33 cellular contexts compared by ENCODE assay signal in the genomic region with DNA sequence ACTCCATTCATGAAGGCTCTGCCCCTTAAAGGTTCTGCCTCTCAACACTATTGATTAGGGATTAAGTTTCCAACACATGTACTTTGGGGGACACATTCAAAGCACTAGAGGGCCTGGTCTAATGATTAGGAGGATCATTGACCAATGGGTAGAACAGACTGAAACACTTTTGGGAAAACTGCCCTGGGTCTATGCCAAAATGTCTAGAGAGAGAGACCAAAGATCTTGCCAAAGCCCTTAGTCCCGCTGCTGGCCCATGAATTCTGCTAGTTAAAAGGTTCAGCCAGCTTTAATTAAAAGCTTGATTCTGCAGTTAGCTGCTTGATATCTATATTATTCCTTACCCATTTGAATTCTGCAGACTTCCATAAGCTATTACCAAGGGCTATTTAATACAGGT.
"Had no signal": no experiment of that assay in that cellular context is flagged by ENCODE, and none has a peak within 500 bp of the region (broad histone marks: within the 10 kb centered on the region; RNA-seq: fewer than 3 reads in every experiment).

No MANE protein-coding gene starts in this region.

- H3K36me3 Mint-ChIP-seq: activated CD4-positive, alpha-beta memory T cell treated with anti-CD3 and anti-CD28 coated beads for 36 hours; activated naive CD4-positive, alpha-beta T cell treated with anti-CD3 and anti-CD28 coated beads, Interleukin-2, amount 10 ng/mL, durations not matched to agents 7 days and 5 days; activated naive CD8-positive, alpha-beta T cell; WTC11 had no signal

- H3K4me3 Mint-ChIP-seq: activated CD4-positive, alpha-beta memory T cell treated with anti-CD3 and anti-CD28 coated beads for 36 hours; activated CD4-positive, alpha-beta T cell treated with anti-CD3 and anti-CD28 coated beads for 36 hours; activated naive CD4-positive, alpha-beta T cell treated with anti-CD3 and anti-CD28 coated beads, Interleukin-2, amount 10 ng/mL, durations not matched to agents 7 days and 5 days; activated naive CD8-positive, alpha-beta T cell; activated naive CD8-positive, alpha-beta T cell treated with anti-CD3 and anti-CD28 coated beads, Interleukin-2, amount 50 U/mL, for 24 hours; activated T-cell treated with anti-CD3 and anti-CD28 coated beads, Interleukin-2, amount 50 U/mL, for 4 hours; activated T-helper 1 cell treated with anti-CD3 and anti-CD28 coated beads, Interleukin-12 subunit alpha, Interleukin-12 subunit beta, Interleukin-2, Interleukin-4 antibody, amounts not matched to agents 30 ng/mL and 10 ng/mL and 1 ng/mL, durations not matched to agents 14 hours and 24 hours and 36 hours; central memory CD8-positive, alpha-beta T cell; T-helper 1 cell treated with Interleukin-12 subunit alpha and Interleukin-12 subunit beta and Interleukin-4 antibody, amounts not matched to agents 30 μg/mL and 1 μg/mL, for 36 hours; T-helper 2 cell treated with Interferon-gamma antibody and Interleukin-4, amounts not matched to agents 5 μg/mL and 100 μg/mL, for 36 hours; WTC11 had no signal

- DNase-seq: activated CD4-positive, alpha-beta memory T cell treated with anti-CD3 and anti-CD28 coated beads for 36 hours; activated CD4-positive, alpha-beta T cell treated with anti-CD3 and anti-CD28 coated beads for 36 hours; activated CD4-positive, alpha-beta T cell treated with anti-CD3 and anti-CD28 coated beads, Interleukin-2, amount 50 U/mL, for 1 hour; activated CD8-positive, alpha-beta memory T cell treated with anti-CD3 and anti-CD28 coated beads, Interleukin-2, amount 50 U/mL, for 4 hours; activated naive CD4-positive, alpha-beta T cell treated with anti-CD3 and anti-CD28 coated beads, Interleukin-2, amount 10 ng/mL, durations not matched to agents 7 days and 5 days; activated naive CD8-positive, alpha-beta T cell treated with anti-CD3 and anti-CD28 coated beads, Interleukin-2, amount 50 U/mL, for 24 hours; activated T-cell treated with anti-CD3 and anti-CD28 coated beads for 4 hours; activated T-cell treated with anti-CD3 and anti-CD28 coated beads, Interleukin-2, amount 50 U/mL, for 4 hours; brain microvascular endothelial cell; colonic mucosa; MM.1S; MV-4-11; NCI-H1105; NCI-H1417 treated with DMSO at 0.1 percent for 48 hours; NCI-H187 treated with DMSO at 0.1 percent for 48 hours; NCI-H2081; NCI-H345; NCI-H510A treated with DMSO at 0.1 percent for 48 hours; NCI-H526 treated with DMSO at 0.1 percent for 48 hours; NCI-H774; NK-92 treated with Interleukin-12 subunit alpha and Interleukin-12 subunit beta, amount 100 ng/mL, for 24 hours; PC-3; Peyer's patch; RPMI8226; SHP77 treated with DMSO at 0.1 percent for 48 hours; SK-N-SH had no signal

- ATAC-seq: activated CD4-positive, alpha-beta T cell treated with anti-CD3 and anti-CD28 coated beads for 36 hours; activated CD4-positive, CD25-positive, alpha-beta regulatory T cell treated with anti-CD3 and anti-CD28 coated beads, Interleukin-2, amount 50 U/mL, for 24 hours; activated naive CD8-positive, alpha-beta T cell treated with anti-CD3 and anti-CD28 coated beads, Interleukin-2, amount 50 U/mL, for 24 hours; activated T-cell treated with anti-CD3 and anti-CD28 coated beads, Interleukin-2, amount 50 U/mL, for 4 hours; PC-3; WTC11 had no signal

- H3K27me3 Mint-ChIP-seq: activated CD4-positive, alpha-beta memory T cell treated with anti-CD3 and anti-CD28 coated beads for 36 hours; activated CD4-positive, alpha-beta T cell treated with anti-CD3 and anti-CD28 coated beads for 36 hours; activated naive CD4-positive, alpha-beta T cell treated with anti-CD3 and anti-CD28 coated beads, Interleukin-2, amount 10 ng/mL, durations not matched to agents 7 days and 5 days; activated naive CD8-positive, alpha-beta T cell; activated naive CD8-positive, alpha-beta T cell treated with anti-CD3 and anti-CD28 coated beads, Interleukin-2, amount 50 U/mL, for 24 hours; central memory CD8-positive, alpha-beta T cell had no signal

- H3K9me3 Mint-ChIP-seq: activated CD4-positive, alpha-beta memory T cell treated with anti-CD3 and anti-CD28 coated beads for 36 hours; activated naive CD4-positive, alpha-beta T cell treated with anti-CD3 and anti-CD28 coated beads, Interleukin-2, amount 10 ng/mL, durations not matched to agents 7 days and 5 days; activated naive CD8-positive, alpha-beta T cell treated with anti-CD3 and anti-CD28 coated beads, Interleukin-2, amount 50 U/mL, for 24 hours; activated T-cell treated with anti-CD3 and anti-CD28 coated beads, Interleukin-2, amount 50 U/mL, for 4 hours; activated T-helper 1 cell treated with anti-CD3 and anti-CD28 coated beads, Interleukin-12 subunit alpha, Interleukin-12 subunit beta, Interleukin-2, Interleukin-4 antibody, amounts not matched to agents 30 ng/mL and 10 ng/mL and 1 ng/mL, durations not matched to agents 14 hours and 24 hours and 36 hours; central memory CD8-positive, alpha-beta T cell; T-helper 1 cell treated with Interleukin-12 subunit alpha and Interleukin-12 subunit beta and Interleukin-4 antibody, amounts not matched to agents 30 μg/mL and 1 μg/mL, for 36 hours; T-helper 2 cell treated with Interferon-gamma antibody and Interleukin-4, amounts not matched to agents 5 μg/mL and 100 μg/mL, for 36 hours had no signal

- H3K4me1 Mint-ChIP-seq: activated CD4-positive, alpha-beta T cell treated with anti-CD3 and anti-CD28 coated beads for 36 hours; activated naive CD4-positive, alpha-beta T cell treated with anti-CD3 and anti-CD28 coated beads, Interleukin-2, amount 10 ng/mL, durations not matched to agents 7 days and 5 days; activated naive CD8-positive, alpha-beta T cell treated with anti-CD3 and anti-CD28 coated beads, Interleukin-2, amount 50 U/mL, for 24 hours; central memory CD8-positive, alpha-beta T cell had no signal

- H3K27ac Mint-ChIP-seq: activated CD4-positive, alpha-beta memory T cell treated with anti-CD3 and anti-CD28 coated beads for 36 hours; activated CD4-positive, alpha-beta T cell treated with anti-CD3 and anti-CD28 coated beads for 36 hours; activated naive CD4-positive, alpha-beta T cell treated with anti-CD3 and anti-CD28 coated beads, Interleukin-2, amount 10 ng/mL, durations not matched to agents 7 days and 5 days; activated naive CD8-positive, alpha-beta T cell; activated naive CD8-positive, alpha-beta T cell treated with anti-CD3 and anti-CD28 coated beads, Interleukin-2, amount 50 U/mL, for 24 hours; activated T-helper 1 cell treated with anti-CD3 and anti-CD28 coated beads, Interleukin-12 subunit alpha, Interleukin-12 subunit beta, Interleukin-2, Interleukin-4 antibody, amounts not matched to agents 30 ng/mL and 10 ng/mL and 1 ng/mL, durations not matched to agents 14 hours and 24 hours and 36 hours; T-helper 1 cell treated with Interleukin-12 subunit alpha and Interleukin-12 subunit beta and Interleukin-4 antibody, amounts not matched to agents 30 μg/mL and 1 μg/mL, for 36 hours; T-helper 2 cell treated with Interferon-gamma antibody and Interleukin-4, amounts not matched to agents 5 μg/mL and 100 μg/mL, for 36 hours; WTC11 had no signal
